In the genomic region with DNA sequence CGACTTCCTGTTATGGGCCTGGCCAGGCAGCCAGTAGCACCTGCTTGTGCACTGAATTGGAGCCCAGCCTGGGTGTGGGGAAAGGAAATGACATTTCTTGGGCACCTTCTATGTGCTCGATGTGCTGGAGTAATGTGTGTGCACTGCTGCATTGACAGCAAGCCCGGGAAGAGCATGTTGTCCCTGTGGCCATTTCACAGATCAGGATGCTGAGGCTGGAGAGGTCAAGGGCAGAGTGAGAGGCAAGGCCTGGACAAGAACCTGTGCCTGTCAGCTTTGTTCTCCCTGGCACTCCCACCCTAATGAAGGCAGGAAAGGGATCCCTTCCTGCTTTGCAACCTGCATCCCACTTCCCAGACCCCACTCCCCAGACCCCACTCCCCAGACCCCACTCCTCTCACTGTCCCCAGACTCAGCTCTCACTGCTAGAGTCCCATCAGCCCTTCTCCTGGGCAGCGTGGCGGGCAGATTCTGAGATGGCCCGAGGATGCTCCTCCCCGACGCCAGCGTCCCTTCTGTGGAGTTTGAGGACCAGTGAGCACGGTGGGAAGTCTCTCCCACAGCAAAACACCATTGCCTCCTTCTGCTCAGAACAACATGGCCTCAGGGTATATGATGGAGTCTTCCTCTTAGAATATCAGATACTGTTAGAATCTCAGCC, we compare ENCODE assay signal across 21 cellular contexts. TPM values are rescaled to one million over a fixed set of nuclear protein-coding genes. Genes with fewer than 3 reads are reported as not detected.
DNase-seq lines count a peak whose midpoint lies in the region; ATAC-seq and TF ChIP-seq lines count a peak whose summit lies in the region.
"Had no signal": no experiment of that assay in that cellular context is flagged by ENCODE, and none has a peak within 500 bp of the region (broad histone marks: within the 10 kb centered on the region; RNA-seq: fewer than 3 reads in every experiment).

No MANE protein-coding gene starts in this region.

- peaks cover 5% of the 10 kb centered on the region for H3K4me1 Mint-ChIP-seq in activated T-cell treated with anti-CD3 and anti-CD28 coated beads, Interleukin-2, amount 50 U/mL, for 24 hours (ENCODE audit: low read depth)
- peaks cover 9% of the 10 kb centered on the region for H3K4me1 Mint-ChIP-seq in activated T-cell treated with anti-CD3 and anti-CD28 coated beads, Interleukin-2, amount 50 U/mL, for 72 hours (ENCODE audit: low read depth)
- H3K4me1 Mint-ChIP-seq in natural killer cell treated with Interleukin-12 subunit alpha and Interleukin-12 subunit beta and Interleukin-15 and Interleukin-18, amount 100 ng/mL, for 72 hours (ENCODE audit: low read depth in 2 of 2) = no peaks in the 10 kb centered on the region
- peaks cover 0 to 5% of the 10 kb centered on the region in 2 donors for H3K4me1 Mint-ChIP-seq in natural killer cell

- ATAC-seq in activated T-cell treated with anti-CD3 and anti-CD28 coated beads, Interleukin-2, amount 50 U/mL, for 72 hours (replicated peaks in 1 of 2) = no peak
- ATAC-seq in natural killer cell treated with Interleukin-12 subunit alpha and Interleukin-12 subunit beta and Interleukin-15 and Interleukin-18, amount 100 ng/mL, for 72 hours = no peak
- ATAC-seq in natural killer cell (no peak), HG03139 (IDR thresholded peaks at IDR 0.05; ENCODE audit: unreplicated experiment) (no peak)

- no peak overlapping the region for H3K27ac Mint-ChIP-seq in activated T-cell treated with anti-CD3 and anti-CD28 coated beads, Interleukin-2, amount 50 U/mL, for 24 hours
- no peak overlapping the region for H3K27ac Mint-ChIP-seq in activated T-cell treated with anti-CD3 and anti-CD28 coated beads, Interleukin-2, amount 50 U/mL, for 72 hours
- no peak overlapping the region for H3K27ac Mint-ChIP-seq in natural killer cell treated with Interleukin-12 subunit alpha and Interleukin-12 subunit beta and Interleukin-15 and Interleukin-18, amount 100 ng/mL, for 72 hours
- H3K27ac Mint-ChIP-seq in natural killer cell = no peak overlapping the region
- H3K27ac Mint-ChIP-seq: CD14-positive monocyte had no signal

- peaks cover 18% of the 10 kb centered on the region for H3K27me3 Mint-ChIP-seq in activated T-cell treated with anti-CD3 and anti-CD28 coated beads, Interleukin-2, amount 50 U/mL, for 24 hours
- peaks cover 12% of the 10 kb centered on the region for H3K27me3 Mint-ChIP-seq in activated T-cell treated with anti-CD3 and anti-CD28 coated beads, Interleukin-2, amount 50 U/mL, for 72 hours (ENCODE audit: low read depth)
- peaks cover 0 to 15% of the 10 kb centered on the region in 2 donors for H3K27me3 Mint-ChIP-seq in natural killer cell treated with Interleukin-12 subunit alpha and Interleukin-12 subunit beta and Interleukin-15 and Interleukin-18, amount 100 ng/mL, for 72 hours
- H3K27me3 Mint-ChIP-seq in natural killer cell (ENCODE audit: low read depth in 2 of 2) = peaks cover 10 to 15% of the 10 kb centered on the region in 2 donors

- peak; percentile 11 for DNase-seq in activated T-cell treated with anti-CD3 and anti-CD28 coated beads, Interleukin-2, amount 50 U/mL, for 24 hours
- no peak for DNase-seq in activated T-cell treated with anti-CD3 and anti-CD28 coated beads, Interleukin-2, amount 50 U/mL, for 72 hours
- peak; percentile 54 for DNase-seq in natural killer cell treated with Interleukin-12 subunit alpha and Interleukin-12 subunit beta and Interleukin-15 and Interleukin-18, amount 100 ng/mL, for 72 hours (ENCODE audit: low spot score)
- DNase-seq in natural killer cell (no peak), posterior vena cava (ENCODE audit: low spot score) (peak; percentile 70), middle frontal gyrus (ENCODE audit: extremely low spot score, low spot score) (no peak), GM13977 (ENCODE audit: low spot score) (no peak)
- DNase-seq: 8988T, DMS79, GM23248, HCEC 1CT, MM.1S, NCI-H1092, NCI-H1436 treated with DMSO at 0.1 percent for 48 hours, NCI-H2029, NCI-H2171, NCI-H526, PC-9 had no signal

- H3K4me3 Mint-ChIP-seq in activated T-cell treated with anti-CD3 and anti-CD28 coated beads, Interleukin-2, amount 50 U/mL, for 24 hours = no peak overlapping the region
- no peak overlapping the region for H3K4me3 Mint-ChIP-seq in activated T-cell treated with anti-CD3 and anti-CD28 coated beads, Interleukin-2, amount 50 U/mL, for 72 hours
- H3K4me3 Mint-ChIP-seq in natural killer cell treated with Interleukin-12 subunit alpha and Interleukin-12 subunit beta and Interleukin-15 and Interleukin-18, amount 100 ng/mL, for 72 hours = no peak overlapping the region
- H3K4me3 Mint-ChIP-seq in natural killer cell = no peak overlapping the region
- H3K4me3 Mint-ChIP-seq: CD14-positive monocyte had no signal

- intact Hi-C loops in natural killer cell (cut with micrococcal nuclease) = no loop called here
- intact Hi-C loops in posterior vena cava (cut with DNase I) = no loop called here

- TF ChIP-seq CTCF in natural killer cell (IDR thresholded peaks at IDR 0.05) (no peak), GM13977 (IDR thresholded peaks at IDR 0.05; ENCODE audit: extremely low read depth, insufficient read depth, missing control alignments) (no peak)

- no peaks in the 10 kb centered on the region for H3K9me3 Mint-ChIP-seq in activated T-cell treated with anti-CD3 and anti-CD28 coated beads, Interleukin-2, amount 50 U/mL, for 24 hours
- no peaks in the 10 kb centered on the region for H3K9me3 Mint-ChIP-seq in activated T-cell treated with anti-CD3 and anti-CD28 coated beads, Interleukin-2, amount 50 U/mL, for 72 hours
- H3K9me3 Mint-ChIP-seq in natural killer cell treated with Interleukin-12 subunit alpha and Interleukin-12 subunit beta and Interleukin-15 and Interleukin-18, amount 100 ng/mL, for 72 hours = no peaks in the 10 kb centered on the region
- H3K9me3 Mint-ChIP-seq in natural killer cell = no peaks in the 10 kb centered on the region

- no peaks in the 10 kb centered on the region for H3K36me3 Mint-ChIP-seq in activated T-cell treated with anti-CD3 and anti-CD28 coated beads, Interleukin-2, amount 50 U/mL, for 24 hours (ENCODE audit: low read depth)
- H3K36me3 Mint-ChIP-seq in activated T-cell treated with anti-CD3 and anti-CD28 coated beads, Interleukin-2, amount 50 U/mL, for 72 hours (ENCODE audit: insufficient read depth in 2 of 2) = no peaks in the 10 kb centered on the region
- H3K36me3 Mint-ChIP-seq in natural killer cell treated with Interleukin-12 subunit alpha and Interleukin-12 subunit beta and Interleukin-15 and Interleukin-18, amount 100 ng/mL, for 72 hours = no peaks in the 10 kb centered on the region
- H3K36me3 Mint-ChIP-seq in natural killer cell = no peaks in the 10 kb centered on the region
- H3K36me3 Mint-ChIP-seq: CD14-positive monocyte had no signal

- in situ Hi-C loops in GM13977 (cut with MboI; ENCODE audit: low pct_unique_long_range_greater_than_20kb, low sequenced_read_pairs, unreplicated experiment) = no loop called here

RNA-seq across cellular contexts. Expression of a gene that starts 49.6 kb away (rescaled TPM):
- 1 to 10 TPM in 1 of 2 donors, under 1 TPM in 1; 0.38 to 1.7 TPM for total RNA-seq in activated T-cell treated with anti-CD3 and anti-CD28 coated beads, Interleukin-2, amount 50 U/mL, for 72 hours
- under 1 TPM in 1 of 2 donors, not detected in 1; 0.29 TPM for total RNA-seq in natural killer cell treated with Interleukin-12 subunit alpha and Interleukin-12 subunit beta and Interleukin-15 and Interleukin-18, amount 100 ng/mL, for 72 hours
- total RNA-seq in natural killer cell = not detected
- not detected for total RNA-seq in posterior vena cava
- total RNA-seq: GM23248, LHCN-M2, PC-9 had no signal

Comparison
In these comparisons a context has a peak if more than half of its experiments do, and no peak if none do; other contexts are left out.
1. DNase-seq: peak in activated T-cell treated with anti-CD3 and anti-CD28 coated beads, Interleukin-2, amount 50 U/mL, for 24 hours (single experiment), natural killer cell treated with Interleukin-12 subunit alpha and Interleukin-12 subunit beta and Interleukin-15 and Interleukin-18, amount 100 ng/mL, for 72 hours (single experiment) and posterior vena cava (single experiment); none in activated T-cell treated with anti-CD3 and anti-CD28 coated beads, Interleukin-2, amount 50 U/mL, for 72 hours (0 of 2), natural killer cell (single experiment), middle frontal gyrus (single experiment) and GM13977 (single experiment).